ENCODE assay signal across 13 cellular contexts in genomic region chr4:104728380-104729122, GRCh38.
A peak's percentile ranks its signal among the peaks of the same experiment; 100 is the strongest.
DNase-seq lines count a peak whose midpoint lies in the region; ATAC-seq and TF ChIP-seq lines count a peak whose summit lies in the region.
"Had no signal": no experiment of that assay in that cellular context is flagged by ENCODE, and none has a peak within 500 bp of the region (broad histone marks: within the 10 kb centered on the region; RNA-seq: fewer than 3 reads in every experiment).

No MANE protein-coding gene starts in this region.

- no peaks in the 10 kb centered on the region for H3K36me3 ChIP-seq in lung (ENCODE audit: control insufficient read depth in 2 of 2, insufficient read depth in 2 of 2, low read length in 2 of 2)
- H3K36me3 ChIP-seq in gastroesophageal sphincter = no peaks in the 10 kb centered on the region
- H3K36me3 ChIP-seq in gastrocnemius medialis = no peaks in the 10 kb centered on the region
- H3K36me3 ChIP-seq: esophagus muscularis mucosa, upper lobe of left lung had no signal

- H3K9me3 ChIP-seq in lung (ENCODE audit: control insufficient read depth in 2 of 2, insufficient read depth in 1 of 2, low read length in 1 of 2) (no peaks in the 10 kb centered on the region), gastroesophageal sphincter (no peaks in the 10 kb centered on the region), gastrocnemius medialis (no peaks in the 10 kb centered on the region)
- H3K9me3 ChIP-seq: esophagus muscularis mucosa, upper lobe of left lung had no signal

- H3K27ac ChIP-seq in lung (ENCODE audit: low read depth in 1 of 2, low read length in 1 of 2) (no peak overlapping the region), gastroesophageal sphincter (no peak overlapping the region), gastrocnemius medialis (no peak overlapping the region)
- H3K27ac ChIP-seq: esophagus muscularis mucosa, upper lobe of left lung had no signal

- no peak for TF ChIP-seq CTCF in lung (IDR thresholded peaks at IDR 0.05; ENCODE audit: control extremely low read depth, extremely low read depth)
- no peak for TF ChIP-seq CTCF in gastroesophageal sphincter (IDR thresholded peaks at IDR 0.05)
- no peak for TF ChIP-seq CTCF in gastrocnemius medialis (IDR thresholded peaks at IDR 0.05 in 4 of 5, conservative IDR thresholded peaks at IDR 0.05 in 1 of 5)

- DNase-seq in EL (peak; percentile 51), HPDE6-E6E7 (ENCODE audit: extremely low spot score) (peak; percentile 58), astrocyte of the hippocampus (ENCODE audit: low read depth, low spot score) (peak; percentile 94), lung (ENCODE audit: low spot score) (no peak), gastrocnemius medialis (no peak), Right ventricle myocardium superior (no peak)
- DNase-seq: activated naive CD4-positive, alpha-beta T cell treated with anti-CD3 and anti-CD28 coated beads, Interleukin-2, amount 10 ng/mL, durations not matched to agents 7 days and 5 days; CD8-positive, alpha-beta memory T cell; NCI-H510A treated with DMSO at 0.1 percent for 48 hours; upper lobe of left lung had no signal

- H3K4me1 ChIP-seq in lung (ENCODE audit: control insufficient read depth in 2 of 2, insufficient read depth in 2 of 2, low read length in 2 of 2) (no peaks in the 10 kb centered on the region), gastroesophageal sphincter (peaks cover 0 to 4% (median 0%) of the 10 kb centered on the region in 3 donors), gastrocnemius medialis (peaks cover 0 to 6% of the 10 kb centered on the region in 2 donors)
- H3K4me1 ChIP-seq: upper lobe of left lung had no signal

- in situ Hi-C loops in gastrocnemius medialis (cut with MboI; ENCODE audit: low sequenced_read_pairs in 4 of 4) = no loop called here

- no peaks in the 10 kb centered on the region for H3K27me3 ChIP-seq in lung (ENCODE audit: control insufficient read depth, insufficient read depth)
- H3K27me3 ChIP-seq in gastroesophageal sphincter = no peaks in the 10 kb centered on the region
- no peaks in the 10 kb centered on the region for H3K27me3 ChIP-seq in gastrocnemius medialis
- H3K27me3 ChIP-seq: esophagus muscularis mucosa, upper lobe of left lung had no signal

- intact Hi-C loops in gastrocnemius medialis (cut with DNase I; ENCODE audit: low total_unique reads) = no loop called here
- intact Hi-C loops in Right ventricle myocardium superior (cut with DNase I) = no loop called here

- ATAC-seq in lung (ENCODE audit: insufficient read depth, low FRiP score) = peak; percentile 66
- ATAC-seq in gastroesophageal sphincter = no peak
- ATAC-seq in gastrocnemius medialis = no peak
- ATAC-seq in HG02938 (IDR thresholded peaks at IDR 0.05; ENCODE audit: unreplicated experiment) = no peak
- ATAC-seq in Right ventricle myocardium superior (ENCODE audit: poor library complexity) = no peak

- 64 to 86% methylated on average over 3 of the region's 3 CpGs for WGBS in lung, 2 donors
- 53 to 67% methylated on average over 1 to 3 of the region's 3 CpGs for WGBS in gastroesophageal sphincter (ENCODE audit: low coverage in 1 of 2), 2 donors

- no peak for TF ChIP-seq POLR2A in gastroesophageal sphincter (IDR thresholded peaks at IDR 0.05)
- TF ChIP-seq POLR2A in gastrocnemius medialis (IDR thresholded peaks at IDR 0.05) = no peak

- TF ChIP-seq EP300 in gastroesophageal sphincter (IDR thresholded peaks at IDR 0.05) = no peak

- H3K4me3 ChIP-seq in lung (no peak overlapping the region), gastroesophageal sphincter (no peak overlapping the region), gastrocnemius medialis (no peak overlapping the region)
- H3K4me3 ChIP-seq: esophagus muscularis mucosa, upper lobe of left lung had no signal

Comparison
In these comparisons a context has a peak if more than half of its experiments do, and no peak if none do; other contexts are left out.
1. DNase-seq: peak in EL (single experiment), HPDE6-E6E7 (single experiment) and astrocyte of the hippocampus (single experiment); none in lung (single experiment), gastrocnemius medialis (0 of 2) and Right ventricle myocardium superior (single experiment).